Comparison of ENCODE assay signal across 20 cellular contexts in the genomic region with DNA sequence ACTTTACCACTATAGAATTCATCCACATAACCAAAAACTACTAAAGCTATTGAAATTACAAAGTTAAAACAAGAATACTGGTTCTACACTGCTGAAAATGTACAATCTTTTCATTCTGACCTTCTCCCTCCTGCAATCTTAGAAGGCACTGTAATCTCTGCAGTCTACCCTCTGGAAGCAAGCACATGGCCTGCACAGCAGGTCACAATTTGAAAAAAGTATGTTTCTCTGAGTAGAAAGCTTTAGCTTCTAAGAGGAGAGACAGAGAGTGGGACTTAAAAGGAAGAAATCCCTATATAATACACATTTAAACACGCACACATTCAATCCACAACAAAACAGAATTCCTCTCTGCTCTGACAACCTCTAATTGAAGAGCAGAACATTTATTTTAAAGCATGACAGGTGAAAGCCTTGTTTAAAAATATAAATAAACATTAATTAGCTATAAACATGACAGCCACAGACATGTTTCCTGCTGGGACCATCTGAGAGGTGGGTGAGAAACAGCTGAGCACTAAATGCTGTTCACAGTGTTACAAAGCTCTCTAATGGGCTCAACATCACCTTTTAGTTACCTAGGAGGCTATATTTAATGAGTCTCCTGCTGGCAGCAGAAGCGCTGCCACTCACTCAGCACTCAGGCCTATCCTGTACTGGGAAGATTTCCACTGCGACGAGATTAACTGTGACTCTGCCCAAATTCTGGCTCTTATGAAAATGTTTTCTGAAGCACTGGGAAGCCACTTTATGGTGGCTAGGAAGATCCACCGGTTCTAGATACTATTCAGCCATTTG.
"Had no signal": no experiment of that assay in that cellular context is flagged by ENCODE, and none has a peak within 500 bp of the region (broad histone marks: within the 10 kb centered on the region; RNA-seq: fewer than 3 reads in every experiment).

No MANE protein-coding gene starts in this region.

- H3K4me3 Mint-ChIP-seq: activated CD4-positive, alpha-beta T cell treated with anti-CD3 and anti-CD28 coated beads, Interleukin-2, amount 10 ng/mL, durations not matched to agents 7 days and 5 days; activated naive CD8-positive, alpha-beta T cell; brain; stimulated activated naive B cell treated with anti-CD40 and anti-IgM and Interleukin-4, amounts not matched to agents 10 μg/mL and 1 μg/mL and 100 μg/mL, for 72 hours had no signal

- H3K4me1 ChIP-seq: esophagus muscularis mucosa, tibial nerve, vagina had no signal

- H3K27ac Mint-ChIP-seq: activated CD4-positive, alpha-beta T cell treated with anti-CD3 and anti-CD28 coated beads, Interleukin-2, amount 10 ng/mL, durations not matched to agents 7 days and 5 days; activated naive CD8-positive, alpha-beta T cell; stimulated activated naive B cell treated with anti-CD40 and anti-IgM and Interleukin-4, amounts not matched to agents 10 μg/mL and 1 μg/mL and 100 μg/mL, for 72 hours had no signal

- H3K27ac ChIP-seq: esophagus muscularis mucosa, tibial nerve, vagina had no signal

- ATAC-seq: naive thymus-derived CD8-positive, alpha-beta T cell; stimulated activated naive B cell treated with anti-CD40 and anti-IgM and Interleukin-4, amounts not matched to agents 10 μg/mL and 1 μg/mL and 100 μg/mL, for 72 hours had no signal

- H3K27me3 Mint-ChIP-seq: activated CD4-positive, alpha-beta T cell treated with anti-CD3 and anti-CD28 coated beads, Interleukin-2, amount 10 ng/mL, durations not matched to agents 7 days and 5 days; brain; naive thymus-derived CD8-positive, alpha-beta T cell; stimulated activated naive B cell treated with anti-CD40 and anti-IgM and Interleukin-4, amounts not matched to agents 10 μg/mL and 1 μg/mL and 100 μg/mL, for 72 hours had no signal

- H3K9me3 ChIP-seq: esophagus muscularis mucosa, tibial nerve, vagina had no signal

- H3K9me3 Mint-ChIP-seq: activated CD4-positive, alpha-beta T cell treated with anti-CD3 and anti-CD28 coated beads, Interleukin-2, amount 10 ng/mL, durations not matched to agents 7 days and 5 days; stimulated activated naive B cell treated with anti-CD40 and anti-IgM and Interleukin-4, amounts not matched to agents 10 μg/mL and 1 μg/mL and 100 μg/mL, for 72 hours had no signal

- DNase-seq: activated CD4-positive, alpha-beta T cell treated with anti-CD3 and anti-CD28 coated beads, Interleukin-2, amount 10 ng/mL, durations not matched to agents 7 days and 5 days; activated CD4-positive, CD25-positive, alpha-beta regulatory T cell; activated CD8-positive, alpha-beta memory T cell treated with anti-CD3 and anti-CD28 coated beads for 24 hours; activated gamma-delta T cell treated with Interleukin-2 at 50 U/mL for 16 hours; central memory CD4-positive, alpha-beta T cell; cortex of kidney; effector CD4-positive, alpha-beta T cell; hypothalamus; kidney glomerular epithelial cell; mesenchymal stem cell; naive thymus-derived CD8-positive, alpha-beta T cell; retina; stimulated activated CD4-positive, alpha-beta T cell treated with anti-CD3 and anti-CD28 coated beads, Interleukin-15, amount 100 ng/mL, for 24 hours; stimulated activated CD4-positive, alpha-beta T cell treated with anti-CD3 and anti-CD28 coated beads, Interleukin-4, amount 100 ng/mL, for 1 hour; stimulated activated naive B cell treated with anti-CD40 and anti-IgM and Interleukin-4, amounts not matched to agents 10 μg/mL and 1 μg/mL and 100 μg/mL, for 72 hours had no signal

- H3K36me3 ChIP-seq: esophagus muscularis mucosa, tibial nerve, vagina had no signal

- H3K4me1 Mint-ChIP-seq: activated CD4-positive, alpha-beta T cell treated with anti-CD3 and anti-CD28 coated beads, Interleukin-2, amount 10 ng/mL, durations not matched to agents 7 days and 5 days; naive thymus-derived CD8-positive, alpha-beta T cell; stimulated activated naive B cell treated with anti-CD40 and anti-IgM and Interleukin-4, amounts not matched to agents 10 μg/mL and 1 μg/mL and 100 μg/mL, for 72 hours had no signal

- H3K27me3 ChIP-seq: esophagus muscularis mucosa, tibial nerve, vagina had no signal

- H3K36me3 Mint-ChIP-seq: brain; naive thymus-derived CD8-positive, alpha-beta T cell; stimulated activated naive B cell treated with anti-CD40 and anti-IgM and Interleukin-4, amounts not matched to agents 10 μg/mL and 1 μg/mL and 100 μg/mL, for 72 hours had no signal

- H3K4me3 ChIP-seq: esophagus muscularis mucosa, tibial nerve, vagina had no signal
